ENCODE assay signal across 25 cellular contexts in the genomic region with DNA sequence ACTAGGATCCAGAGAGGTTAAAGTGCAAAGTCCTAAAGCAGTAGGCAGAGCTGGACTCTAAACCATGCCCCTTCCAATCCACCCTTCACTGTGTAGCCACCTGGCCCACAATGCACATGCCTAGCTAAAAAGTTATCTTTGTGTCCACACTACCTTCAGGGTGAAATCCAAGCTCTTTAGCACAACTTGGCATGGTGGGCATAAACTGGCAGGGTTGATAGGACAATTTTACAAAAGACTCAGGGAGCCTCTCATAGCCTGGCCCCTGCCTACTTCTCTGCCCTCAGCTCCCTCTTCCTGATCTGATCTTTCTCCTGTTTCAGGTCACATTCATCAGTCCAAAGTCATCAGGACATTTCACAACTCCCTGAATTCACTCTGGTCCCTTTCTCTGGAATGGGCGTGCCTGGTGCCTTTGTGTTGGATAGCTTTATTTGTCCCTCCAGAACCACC.
"Had no signal": no experiment of that assay in that cellular context is flagged by ENCODE, and none has a peak within 500 bp of the region (broad histone marks: within the 10 kb centered on the region; RNA-seq: fewer than 3 reads in every experiment).

No MANE protein-coding gene starts in this region.

- H3K36me3 Mint-ChIP-seq: activated naive CD4-positive, alpha-beta T cell treated with anti-CD3 and anti-CD28 coated beads, Interleukin-2, amount 50 U/mL, for 24 hours had no signal

- H3K4me3 ChIP-seq: body of pancreas had no signal

- H3K27ac ChIP-seq: body of pancreas had no signal

- H3K9me3 ChIP-seq: body of pancreas had no signal

- FAIRE-seq: bronchial epithelial cell, RCC 7860 had no signal

- ATAC-seq: activated CD8-positive, alpha-beta T cell treated with anti-CD3 and anti-CD28 coated beads, Interleukin-2, amount 10 ng/mL, durations not matched to agents 7 days and 5 days; body of pancreas; PC-3 had no signal

- H3K27me3 ChIP-seq: body of pancreas had no signal

- H3K27ac Mint-ChIP-seq: activated CD8-positive, alpha-beta T cell treated with anti-CD3 and anti-CD28 coated beads, Interleukin-2, amount 10 ng/mL, durations not matched to agents 7 days and 5 days; activated naive CD4-positive, alpha-beta T cell treated with anti-CD3 and anti-CD28 coated beads, Interleukin-2, amount 50 U/mL, for 24 hours; activated T-helper 1 cell treated with anti-CD3 and anti-CD28 coated beads, Interleukin-12 subunit alpha, Interleukin-12 subunit beta, Interleukin-2, Interleukin-4 antibody, amounts not matched to agents 30 ng/mL and 10 ng/mL and 1 ng/mL, durations not matched to agents 14 hours and 24 hours and 36 hours; T-helper 1 cell treated with Interleukin-12 subunit alpha and Interleukin-12 subunit beta and Interleukin-4 antibody, amounts not matched to agents 30 μg/mL and 1 μg/mL, for 36 hours had no signal

- H3K9me3 Mint-ChIP-seq: activated naive CD4-positive, alpha-beta T cell treated with anti-CD3 and anti-CD28 coated beads, Interleukin-2, amount 50 U/mL, for 24 hours; activated T-helper 1 cell treated with anti-CD3 and anti-CD28 coated beads, Interleukin-12 subunit alpha, Interleukin-12 subunit beta, Interleukin-2, Interleukin-4 antibody, amounts not matched to agents 30 ng/mL and 10 ng/mL and 1 ng/mL, durations not matched to agents 14 hours and 24 hours and 36 hours; T-helper 1 cell treated with Interleukin-12 subunit alpha and Interleukin-12 subunit beta and Interleukin-4 antibody, amounts not matched to agents 30 μg/mL and 1 μg/mL, for 36 hours had no signal

- H3K4me1 ChIP-seq: body of pancreas had no signal

- H3K4me1 Mint-ChIP-seq: activated naive CD4-positive, alpha-beta T cell treated with anti-CD3 and anti-CD28 coated beads, Interleukin-2, amount 50 U/mL, for 24 hours had no signal

- DNase-seq: activated CD4-positive, alpha-beta T cell treated with anti-CD3 and anti-CD28 coated beads for 48 hours; activated CD4-positive, alpha-beta T cell treated with anti-CD3 and anti-CD28 coated beads, Interleukin-2, amount 50 U/mL, for 4 hours; activated CD4-positive, CD25-positive, alpha-beta regulatory T cell treated with anti-CD3 and anti-CD28 coated beads, Interleukin-2, amount 50 U/mL, for 72 hours; activated CD8-positive, alpha-beta memory T cell treated with anti-CD3 and anti-CD28 coated beads, Interleukin-2, amount 50 U/mL, for 48 hours; activated CD8-positive, alpha-beta T cell treated with anti-CD3 and anti-CD28 coated beads, Interleukin-2, amount 10 ng/mL, durations not matched to agents 7 days and 5 days; activated effector memory CD4-positive, alpha-beta T cell treated with Interleukin-2 at 50 U/mL for 16 hours; activated naive CD4-positive, alpha-beta T cell; activated T-cell treated with anti-CD3 and anti-CD28 coated beads, Interleukin-2, amount 50 U/mL, for 1 hour; aorta; body of pancreas; central memory CD4-positive, alpha-beta T cell; Karpas-422; MM.1S; NCI-H1105; NCI-H1436 treated with DMSO at 0.1 percent for 48 hours; NCI-H187; NCI-H2081 treated with DMSO at 0.1 percent for 48 hours; NCI-H446; PC-3; SHP77 had no signal

- H3K4me3 Mint-ChIP-seq: activated CD8-positive, alpha-beta T cell treated with anti-CD3 and anti-CD28 coated beads, Interleukin-2, amount 10 ng/mL, durations not matched to agents 7 days and 5 days; activated naive CD4-positive, alpha-beta T cell treated with anti-CD3 and anti-CD28 coated beads, Interleukin-2, amount 50 U/mL, for 24 hours; activated T-helper 1 cell treated with anti-CD3 and anti-CD28 coated beads, Interleukin-12 subunit alpha, Interleukin-12 subunit beta, Interleukin-2, Interleukin-4 antibody, amounts not matched to agents 30 ng/mL and 10 ng/mL and 1 ng/mL, durations not matched to agents 14 hours and 24 hours and 36 hours; T-helper 1 cell treated with Interleukin-12 subunit alpha and Interleukin-12 subunit beta and Interleukin-4 antibody, amounts not matched to agents 30 μg/mL and 1 μg/mL, for 36 hours had no signal
